In genomic region chr4:140993969-140994459, GRCh38 we compare ENCODE assay signal across 16 cellular contexts.
DNase-seq lines count a peak whose midpoint lies in the region; ATAC-seq, FAIRE-seq and TF ChIP-seq lines count a peak whose summit lies in the region.
"Had no signal": no experiment of that assay in that cellular context is flagged by ENCODE, and none has a peak within 500 bp of the region (broad histone marks: within the 10 kb centered on the region; RNA-seq: fewer than 3 reads in every experiment).

No MANE protein-coding gene starts in this region.

- H3K27me3 ChIP-seq in right cardiac atrium (ENCODE audit: control insufficient read depth, insufficient read depth) (no peaks in the 10 kb centered on the region), spleen (replicated peaks in 1 of 7) (no peaks in the 10 kb centered on the region), vagina (no peaks in the 10 kb centered on the region), testis (no peaks in the 10 kb centered on the region)

- no peak for TF ChIP-seq CTCF in spleen (IDR thresholded peaks at IDR 0.05 in 8 of 11, conservative IDR thresholded peaks at IDR 0.05 in 3 of 11)
- no peak for TF ChIP-seq CTCF in vagina (IDR thresholded peaks at IDR 0.05)
- TF ChIP-seq CTCF in testis (IDR thresholded peaks at IDR 0.05) = no peak

- FAIRE-seq in frontal cortex (lab: Jason Lieb, UNC) = no peak
- FAIRE-seq: H1 had no signal

- H3K27ac ChIP-seq in right cardiac atrium (ENCODE audit: low read length) = peak overlapping the region; percentile 85
- H3K27ac ChIP-seq in spleen = peak overlapping the region in 5 of 8 donors; percentile 1 to 46 (median 34)
- H3K27ac ChIP-seq in vagina = peak overlapping the region; percentile 4
- peak overlapping the region in 1 of 2 donors; percentile 50 for H3K27ac ChIP-seq in testis
- H3K27ac ChIP-seq: KMS-11 had no signal

- intact Hi-C loops in Right ventricle myocardium superior (cut with DNase I) = no loop called here
- intact Hi-C loops in right cardiac atrium (cut with DNase I) = loop anchor here in 2 of 4 donors (5.0 to 10.0 kb wide), 2 partner anchors 61 to 138 kb away; partner anchors contain the start of gene RNF150 (in 1 of the 2)
- intact Hi-C loops in spleen (cut with DNase I; ENCODE audit: low total_unique reads) = no loop called here
- intact Hi-C loops in vagina (cut with DNase I) = no loop called here
- intact Hi-C loops in testis (cut with DNase I; ENCODE audit: low total_unique reads) = no loop called here

- H3K4me3 ChIP-seq in right cardiac atrium (ENCODE audit: low read length) (no peak overlapping the region), spleen (no peak overlapping the region), vagina (no peak overlapping the region), testis (no peak overlapping the region)

- H3K36me3 ChIP-seq in spleen (no peaks in the 10 kb centered on the region), vagina (no peaks in the 10 kb centered on the region), testis (ENCODE audit: low read depth, missing control alignments) (no peaks in the 10 kb centered on the region)

- no peaks in the 10 kb centered on the region for H3K9me3 ChIP-seq in right cardiac atrium (ENCODE audit: control insufficient read depth, low read length)
- no peaks in the 10 kb centered on the region for H3K9me3 ChIP-seq in spleen
- no peaks in the 10 kb centered on the region for H3K9me3 ChIP-seq in vagina
- no peaks in the 10 kb centered on the region for H3K9me3 ChIP-seq in testis
- H3K9me3 ChIP-seq: Caco-2 had no signal

- ATAC-seq in Right ventricle myocardium superior (ENCODE audit: poor library complexity) (peak; percentile 25), right cardiac atrium (no peak)

- TF ChIP-seq POLR2A in spleen (IDR thresholded peaks at IDR 0.05) (no peak), vagina (IDR thresholded peaks at IDR 0.05) (no peak), testis (IDR thresholded peaks at IDR 0.05) (no peak)

- H3K4me1 ChIP-seq in right cardiac atrium (ENCODE audit: control insufficient read depth, insufficient read depth, low read length) (peaks cover 3% of the 10 kb centered on the region), spleen (peaks cover 0 to 25% (median 0%) of the 10 kb centered on the region in 6 donors), vagina (no peaks in the 10 kb centered on the region), testis (peaks cover 19% of the 10 kb centered on the region)
- H3K4me1 ChIP-seq: Caco-2 had no signal

- WGBS in right cardiac atrium = 46% methylated on average over 2 of the region's 2 CpGs
- 46 to 86% (median 67%) methylated on average over 2 of the region's 2 CpGs for WGBS in spleen, 5 donors
- WGBS in testis, 2 donors = 42 to 61% methylated on average over 2 of the region's 2 CpGs

- no peak for DNase-seq in Right ventricle myocardium superior
- DNase-seq in right cardiac atrium = no peak
- DNase-seq in spleen = no peak
- no peak for DNase-seq in vagina (ENCODE audit: extremely low spot score in 2 of 2)
- DNase-seq in activated CD4-positive, alpha-beta T cell treated with anti-CD3 and anti-CD28 coated beads for 48 hours = no peak
- no peak for DNase-seq in testis
- no peak for DNase-seq in frontal cortex (ENCODE audit: low spot score in 2 of 2)
- DNase-seq: Caco-2, DMS153, NCI-H1048, NCI-H1436 treated with DMSO at 0.1 percent for 48 hours, NCI-H2081 treated with DMSO at 0.1 percent for 48 hours, NCI-H510A treated with DMSO at 0.1 percent for 48 hours, NCI-H82 had no signal
